In the genomic region with DNA sequence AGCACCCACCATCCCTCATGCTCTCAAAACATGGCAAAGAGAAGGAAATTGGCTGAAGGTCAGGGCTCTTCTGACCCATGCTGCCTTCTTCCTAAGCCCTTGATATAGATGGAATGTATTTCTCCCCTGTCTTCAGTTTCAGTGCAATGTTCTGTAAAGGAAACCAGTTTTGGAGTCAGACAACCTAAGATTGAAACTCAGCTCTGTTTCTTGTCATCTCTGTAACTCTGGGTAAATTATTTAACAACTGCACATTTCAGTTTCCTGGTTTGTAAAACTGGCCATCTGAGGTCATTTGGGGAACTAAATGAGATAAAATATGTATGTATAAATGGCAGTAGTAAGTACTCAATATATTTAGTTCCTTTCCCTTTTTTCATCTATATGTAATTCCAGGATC, we compare ENCODE assay signal across 20 cellular contexts.
DNase-seq lines count a peak whose midpoint lies in the region; ATAC-seq and TF ChIP-seq lines count a peak whose summit lies in the region.
"Had no signal": no experiment of that assay in that cellular context is flagged by ENCODE, and none has a peak within 500 bp of the region (broad histone marks: within the 10 kb centered on the region; RNA-seq: fewer than 3 reads in every experiment).

No MANE protein-coding gene starts in this region.

- no peak overlapping the region for H2AFZ ChIP-seq in hepatocyte

- H3K4me3 ChIP-seq in hepatocyte = no peak overlapping the region
- H3K4me3 ChIP-seq: prostate gland, SJCRH30, tibial artery had no signal

- H3K9me3 ChIP-seq in hepatocyte (ENCODE audit: low read depth) = no peaks in the 10 kb centered on the region
- H3K9me3 ChIP-seq: prostate gland, SJCRH30, tibial artery had no signal

- no peaks in the 10 kb centered on the region for H3K4me1 ChIP-seq in hepatocyte (ENCODE audit: insufficient read depth)
- H3K4me1 ChIP-seq: prostate gland, SJCRH30, tibial artery had no signal

- no peak overlapping the region for H3K4me2 ChIP-seq in hepatocyte

- H3K9me2 ChIP-seq in hepatocyte (replicated peaks; ENCODE audit: insufficient read depth) = no peaks in the 10 kb centered on the region

- no peak for DNase-seq in DMS79 (lab: John Stamatoyannopoulos, UW)
- no peak for DNase-seq in hepatocyte (ENCODE audit: low spot score)
- DNase-seq in DMS153 (lab: John Stamatoyannopoulos, UW) = no peak
- no peak for DNase-seq in stimulated activated naive CD4-positive, alpha-beta T cell (lab: John Stamatoyannopoulos, UW)
- DNase-seq: activated CD4-positive, alpha-beta T cell treated with anti-CD3 and anti-CD28 coated beads for 4 hours; CD4-positive, alpha-beta T cell; naive thymus-derived CD8-positive, alpha-beta T cell; occipital lobe; SJCRH30; stimulated activated CD4-positive, alpha-beta T cell treated with anti-CD3 and anti-CD28 coated beads, Interleukin-2, amount 100 ng/mL, for 48 hours; SW 1271; T-helper 9 cell; tibial artery had no signal

- H3K27ac ChIP-seq in hepatocyte = no peak overlapping the region
- H3K27ac ChIP-seq: prostate gland, SJCRH30, tibial artery, VCaP had no signal

- TF ChIP-seq CTCF in hepatocyte (IDR thresholded peaks at IDR 0.05; ENCODE audit: poor library complexity) = no peak

- H3K36me3 ChIP-seq in hepatocyte (replicated peaks; ENCODE audit: insufficient read depth, low read depth) = no peaks in the 10 kb centered on the region
- H3K36me3 ChIP-seq: prostate gland, SJCRH30, tibial artery had no signal

- no peaks in the 10 kb centered on the region for H3K79me2 ChIP-seq in hepatocyte

- peaks cover 7% of the 10 kb centered on the region for H3K27me3 ChIP-seq in hepatocyte
- H3K27me3 ChIP-seq: SJCRH30, tibial artery had no signal

- ATAC-seq in GM18870 (IDR thresholded peaks at IDR 0.05; ENCODE audit: unreplicated experiment) (peak; percentile 89), GM21447 (IDR thresholded peaks at IDR 0.05; ENCODE audit: unreplicated experiment) (peak; percentile 72), HG02970 (IDR thresholded peaks at IDR 0.05; ENCODE audit: low FRiP score, unreplicated experiment) (peak; percentile 67), HG03460 (IDR thresholded peaks at IDR 0.05; ENCODE audit: unreplicated experiment) (peak; percentile 76)
- ATAC-seq: naive thymus-derived CD8-positive, alpha-beta T cell; sciatic nerve had no signal

- no peaks in the 10 kb centered on the region for H4K20me1 ChIP-seq in hepatocyte (ENCODE audit: insufficient read depth, poor library complexity, severe bottlenecking)
